Comparison of ENCODE assay signal across 2 cellular contexts in genomic region chr14:54632452-54632851, GRCh38.
TF ChIP-seq lines count a peak whose summit lies in the region.

No MANE protein-coding gene starts in this region.

TF ChIP-seq in HEK293, 187 proteins besides CTCF, POLR2A, EP300 and RAD21:
- TF ChIP-seq INSM2 (tag by site-specific recombination; IDR thresholded peaks at IDR 0.05) (no peak), ZNF146 (tag by site-specific recombination; IDR thresholded peaks at IDR 0.05) (peak; percentile 75), SCRT2 (tag by site-specific recombination; IDR thresholded peaks at IDR 0.05) (no peak), ZSCAN5A (tag by site-specific recombination; IDR thresholded peaks at IDR 0.05) (no peak), ZNF660 (tag by site-specific recombination; IDR thresholded peaks at IDR 0.05) (no peak), ZFP37 (tag by site-specific recombination; IDR thresholded peaks at IDR 0.05) (no peak), ZNF792 (tag by site-specific recombination; IDR thresholded peaks at IDR 0.05) (no peak), ZNF354C (tag by site-specific recombination; IDR thresholded peaks at IDR 0.05; ENCODE audit: borderline replicate concordance, low read depth) (no peak), ZBTB26 (tag by site-specific recombination; optimal IDR thresholded peaks at IDR 0.05) (no peak)
TF ChIP-seq in HEK293: peak in this region for 1.

TF ChIP-seq in K562, 482 proteins besides CTCF, POLR2A, EP300 and RAD21:
- no peak for TF ChIP-seq FOXJ2 (tag; IDR thresholded peaks at IDR 0.05)
- no peak for TF ChIP-seq CBFA2T2 (conservative IDR thresholded peaks at IDR 0.05)
- TF ChIP-seq ZNF146 (CRISPR knock-in tag; IDR thresholded peaks at IDR 0.05; ENCODE audit: unreplicated experiment) = peak; percentile 58
